Comparison of ENCODE assay signal across 14 cellular contexts in genomic region chr10:124993728-124994451, GRCh38.
DNase-seq lines count a peak whose midpoint lies in the region; ATAC-seq lines count a peak whose summit lies in the region.
"Had no signal": no experiment of that assay in that cellular context is flagged by ENCODE, and none has a peak within 500 bp of the region (broad histone marks: within the 10 kb centered on the region; RNA-seq: fewer than 3 reads in every experiment).

No MANE protein-coding gene starts in this region.

- peaks cover 17% of the 10 kb centered on the region for H3K36me3 Mint-ChIP-seq in activated T-cell treated with anti-CD3 and anti-CD28 coated beads, Interleukin-2, amount 50 U/mL, for 24 hours (ENCODE audit: low read depth)
- H3K36me3 Mint-ChIP-seq: naive B cell had no signal

- no peaks in the 10 kb centered on the region for H3K9me3 Mint-ChIP-seq in activated T-cell treated with anti-CD3 and anti-CD28 coated beads, Interleukin-2, amount 50 U/mL, for 24 hours
- H3K9me3 Mint-ChIP-seq: naive B cell; stimulated activated memory B cell treated with anti-CD40 and anti-IgM and Interleukin-4, amounts not matched to agents 10 μg/mL and 1 μg/mL and 100 μg/mL, for 72 hours had no signal

- peaks cover under 1% of the 10 kb centered on the region for H3K4me1 Mint-ChIP-seq in activated T-cell treated with anti-CD3 and anti-CD28 coated beads, Interleukin-2, amount 50 U/mL, for 24 hours (ENCODE audit: low read depth)

- H3K27ac Mint-ChIP-seq in activated T-cell treated with anti-CD3 and anti-CD28 coated beads, Interleukin-2, amount 50 U/mL, for 24 hours: no peak overlapping the region
- H3K27ac Mint-ChIP-seq: stimulated activated memory B cell treated with anti-CD40 and anti-IgM and Interleukin-4, amounts not matched to agents 10 μg/mL and 1 μg/mL and 100 μg/mL, for 72 hours had no signal

- DNase-seq in activated T-cell treated with anti-CD3 and anti-CD28 coated beads, Interleukin-2, amount 50 U/mL, for 24 hours: peak; percentile 23
- DNase-seq in activated T-cell treated with anti-CD3 and anti-CD28 coated beads for 4 hours (no peak), superior temporal gyrus (ENCODE audit: extremely low spot score) (peak; percentile 40), DMS153 (lab: John Stamatoyannopoulos, UW) (no peak), T-helper 2 cell (no peak)
- DNase-seq: foreskin keratinocyte; naive B cell; NCI-H1436 treated with DMSO at 0.1 percent for 48 hours; stimulated activated CD4-positive, alpha-beta T cell treated with anti-CD3 and anti-CD28 coated beads, Interleukin-12 subunit alpha, Interleukin-12 subunit beta, amount 100 ng/mL, for 4 hours had no signal

- no peaks in the 10 kb centered on the region for H3K27me3 Mint-ChIP-seq in activated T-cell treated with anti-CD3 and anti-CD28 coated beads, Interleukin-2, amount 50 U/mL, for 24 hours
- H3K27me3 Mint-ChIP-seq: naive B cell; stimulated activated memory B cell treated with anti-CD40 and anti-IgM and Interleukin-4, amounts not matched to agents 10 μg/mL and 1 μg/mL and 100 μg/mL, for 72 hours had no signal

- no peak overlapping the region for H3K4me3 Mint-ChIP-seq in activated T-cell treated with anti-CD3 and anti-CD28 coated beads, Interleukin-2, amount 50 U/mL, for 24 hours
- H3K4me3 Mint-ChIP-seq: naive B cell; stimulated activated memory B cell treated with anti-CD40 and anti-IgM and Interleukin-4, amounts not matched to agents 10 μg/mL and 1 μg/mL and 100 μg/mL, for 72 hours had no signal

- H3K27me3 ChIP-seq in layer of hippocampus (ENCODE audit: control insufficient read depth, insufficient read depth, low read length): no peaks in the 10 kb centered on the region
- H3K27me3 ChIP-seq: BLaER1, foreskin keratinocyte had no signal

- ATAC-seq in HG02981 (IDR thresholded peaks at IDR 0.05; ENCODE audit: unreplicated experiment): no peak
- ATAC-seq: foreskin keratinocyte; stimulated activated memory B cell treated with anti-CD40 and anti-IgM and Interleukin-4, amounts not matched to agents 10 μg/mL and 1 μg/mL and 100 μg/mL, for 72 hours had no signal

- H3K27ac ChIP-seq in angular gyrus (ENCODE audit: low read depth, low read length) (peak overlapping the region; percentile 34), layer of hippocampus (ENCODE audit: low read depth, low read length) (peak overlapping the region; percentile 49)
- H3K27ac ChIP-seq: BLaER1, foreskin keratinocyte had no signal

Comparison
In these comparisons a context has a peak if more than half of its experiments do, and no peak if none do; other contexts are left out.
1. DNase-seq: peak in activated T-cell treated with anti-CD3 and anti-CD28 coated beads, Interleukin-2, amount 50 U/mL, for 24 hours (single experiment) and superior temporal gyrus (single experiment); none in activated T-cell treated with anti-CD3 and anti-CD28 coated beads for 4 hours (single experiment), DMS153 (single experiment) and T-helper 2 cell (0 of 5).